ENCODE assay signal across 20 cellular contexts in genomic region chr17:74076446-74076845, GRCh38.
DNase-seq lines count a peak whose midpoint lies in the region; ATAC-seq, FAIRE-seq and TF ChIP-seq lines count a peak whose summit lies in the region.
"Had no signal": no experiment of that assay in that cellular context is flagged by ENCODE, and none has a peak within 500 bp of the region (broad histone marks: within the 10 kb centered on the region; RNA-seq: fewer than 3 reads in every experiment).

No MANE protein-coding gene starts in this region.

- H3K27ac ChIP-seq in HepG2 (ENCODE audit: extremely low read length, insufficient read depth, low read length) (no peak overlapping the region), right lobe of liver (no peak overlapping the region), H1 (ENCODE audit: low read depth, low read length) (no peak overlapping the region), aorta (ENCODE audit: low read depth in 1 of 2, low read length in 2 of 2) (no peak overlapping the region)
- H3K27ac ChIP-seq: 22Rv1; A549; BLaER1 treated with 17β-estradiol and CSF1 and Interleukin-3, amounts not matched to agents 10 nM and 100 nM; C4-2B had no signal

- 0% methylated on average over 1 of the region's 1 CpG for WGBS in HepG2 (ENCODE audit: low lambda C conversion rate)
- WGBS in right lobe of liver (ENCODE audit: insufficient coverage, low coverage, low lambda C conversion rate, missing lambda C conversion rate) = 71% methylated on average over 1 of the region's 1 CpG
- WGBS in H1 (ENCODE audit: extremely low coverage in 1 of 2, insufficient coverage in 1 of 2, insufficient read length in 1 of 2, insufficient replicate concordance in 2 of 2, low coverage in 1 of 2, low lambda C conversion rate in 2 of 2, missing lambda C conversion rate in 1 of 2), 2 experiments = 100% methylated on average over 1 of the region's 1 CpG; no CpG with 5 or more reads in 1 of the 2 experiments
- WGBS in aorta, 2 donors = 88 to 94% methylated on average over 1 of the region's 1 CpG

- H3K79me2 ChIP-seq in HepG2 (ENCODE audit: insufficient read depth, low read length) = no peaks in the 10 kb centered on the region
- no peaks in the 10 kb centered on the region for H3K79me2 ChIP-seq in H1 (ENCODE audit: control insufficient read depth in 1 of 2, insufficient read depth in 2 of 2, low read length in 2 of 2)

- no TSS peak for BruUV-seq in HepG2 (replicated peaks; lab: Mats Ljungman, UMichigan)

- H4K5ac ChIP-seq in H1 (ENCODE audit: insufficient read length, low read depth, low read length) = no peak overlapping the region

- CTCF ChIA-PET in HepG2 (lab: Yijun Ruan, JAX; ENCODE audit: low intra/inter-chr PET ratio, low total read pairs) = no interaction called here
- CTCF ChIA-PET in H1 (lab: Charles Lee; ENCODE audit: partially characterized antibody) = interaction anchor here (8.0 kb wide), 1 partner anchor 11 kb away, joined by 84 read pairs; no protein-coding TSS in a partner anchor

- no peak overlapping the region; the same call in 1 of the 2 replicates for H4K8ac ChIP-seq in H1 (ENCODE audit: extremely low read depth, insufficient read depth, low read length)

- no peak overlapping the region for H3K14ac ChIP-seq in H1 (ENCODE audit: insufficient read length)

- no peaks in the 10 kb centered on the region for H3K79me1 ChIP-seq in H1 (ENCODE audit: low read depth, low read length)

- peak overlapping the region; percentile 90 for H3K56ac ChIP-seq in H1 (replicated peaks; ENCODE audit: insufficient read length, low read depth, low read length)

- POLR2A ChIA-PET in HepG2 (lab: Yijun Ruan, JAX) = no interaction called here
- POLR2A ChIA-PET in H1 (lab: Charles Lee; ENCODE audit: partially characterized antibody) = interaction anchor here (1.3 kb wide), 1 partner anchor 10 kb away, joined by 4 read pairs; no protein-coding TSS in a partner anchor

- peak overlapping the region; percentile 69 for H2AK5ac ChIP-seq in H1 (ENCODE audit: low read depth, low read length)

- DNase-seq in HepG2 (ENCODE audit: low spot score) (no peak), right lobe of liver (no peak), H1 (ENCODE audit: low read depth in 1 of 2, low spot score in 2 of 2) (no peak), NCI-H1436 (lab: John Stamatoyannopoulos, UW) (no peak), aorta (no peak)
- DNase-seq: AML-193; Caco-2; Calu3; CD4-positive, alpha-beta T cell; CD8-positive, alpha-beta T cell; DMS79 treated with DMSO at 0.1 percent for 48 hours; GF-D8 had no signal

- FAIRE-seq in HepG2 (lab: Jason Lieb, UNC) = no peak
- FAIRE-seq in H1 (lab: Jason Lieb, UNC) = no peak
- FAIRE-seq: A549, D721Med, G401.6, GM12891, GM19239 had no signal

- TF ChIP-seq EP300 in HepG2 (IDR thresholded peaks at IDR 0.05; ENCODE audit: low read depth in 2 of 2, low read length in 2 of 2) (no peak), HepG2 (CRISPR knock-in tag; IDR thresholded peaks at IDR 0.05; ENCODE audit: borderline replicate concordance) (no peak), H1 (IDR thresholded peaks at IDR 0.05; ENCODE audit: borderline replicate concordance in 1 of 2, low read depth in 2 of 2, low read length in 2 of 2) (no peak)

- H3K36me3 ChIP-seq in HepG2 (replicated peaks in 1 of 2; ENCODE audit: control insufficient read depth in 1 of 2, insufficient read depth in 2 of 2, low read length in 2 of 2) (no peaks in the 10 kb centered on the region), right lobe of liver (no peaks in the 10 kb centered on the region), H1 (ENCODE audit: control insufficient read depth in 2 of 4, insufficient read depth in 4 of 4, low read length in 3 of 4) (no peaks in the 10 kb centered on the region), aorta (ENCODE audit: control insufficient read depth in 1 of 2, insufficient read depth in 2 of 2, low read length in 1 of 2) (no peaks in the 10 kb centered on the region)
- H3K36me3 ChIP-seq: BLaER1 treated with 17β-estradiol and CSF1 and Interleukin-3, amounts not matched to agents 10 nM and 100 nM had no signal

- no peak overlapping the region for H2BK20ac ChIP-seq in H1 (ENCODE audit: low read length)

- no peak overlapping the region for H2BK120ac ChIP-seq in H1 (replicated peaks; ENCODE audit: low read depth, low read length)

- no peak overlapping the region for H3K9ac ChIP-seq in HepG2 (ENCODE audit: insufficient read depth, low read depth, low read length)
- H3K9ac ChIP-seq in H1 (replicated peaks in 1 of 4; ENCODE audit: extremely low read depth in 1 of 4, low read depth in 3 of 4, low read length in 3 of 4) = no peak overlapping the region; a peak in 1 of 7 replicates
- H3K9ac ChIP-seq: BLaER1 treated with 17β-estradiol and CSF1 and Interleukin-3, amounts not matched to agents 10 nM and 100 nM had no signal

- no peak overlapping the region for H2BK5ac ChIP-seq in H1 (ENCODE audit: low read depth, low read length)

- TF ChIP-seq RAD21 in HepG2 (CRISPR knock-in tag; IDR thresholded peaks at IDR 0.05) (no peak), H1 (IDR thresholded peaks at IDR 0.05 in 1 of 2, conservative IDR thresholded peaks at IDR 0.05 in 1 of 2; ENCODE audit: low read depth in 2 of 2, low read length in 2 of 2) (no peak)

- no peak overlapping the region for H3K23ac ChIP-seq in H1 (ENCODE audit: insufficient read length)

- intact Hi-C loops in HepG2 (cut with micrococcal nuclease; ENCODE audit: unreplicated experiment) (no loop called here), right lobe of liver (cut with DNase I) (no loop called here), aorta (cut with DNase I) (no loop called here)

- H3K27me3 ChIP-seq in HepG2 (ENCODE audit: control insufficient read depth in 1 of 2, insufficient read depth in 2 of 2, low read length in 2 of 2) = peaks cover 2 to 29% of the 10 kb centered on the region in 2 experiments; a peak in 4 of 5 replicates
- H3K27me3 ChIP-seq in right lobe of liver = no peaks in the 10 kb centered on the region
- H3K27me3 ChIP-seq in H1 (replicated peaks in 1 of 4; ENCODE audit: control insufficient read depth in 3 of 4, extremely low read depth in 1 of 4, insufficient read depth in 3 of 4, low read length in 3 of 4) = no peaks in the 10 kb centered on the region; a peak in 1 of 7 replicates
- H3K27me3 ChIP-seq in aorta (ENCODE audit: control insufficient read depth in 1 of 2, insufficient read depth in 2 of 2, low read length in 1 of 2) = no peaks in the 10 kb centered on the region
- H3K27me3 ChIP-seq: BLaER1 treated with 17β-estradiol and CSF1 and Interleukin-3, amounts not matched to agents 10 nM and 100 nM had no signal

- TF ChIP-seq CTCF in HepG2 (CRISPR knock-in tag; IDR thresholded peaks at IDR 0.05) (no peak), right lobe of liver (IDR thresholded peaks at IDR 0.05) (no peak), H1 (IDR thresholded peaks at IDR 0.05; ENCODE audit: control extremely low read depth in 1 of 3, insufficient read depth in 1 of 3, low read depth in 1 of 3, low read length in 3 of 3) (no peak)

- H3K4me1 ChIP-seq in HepG2 (ENCODE audit: insufficient read depth, low read length) (no peaks in the 10 kb centered on the region), right lobe of liver (no peaks in the 10 kb centered on the region), H1 (replicated peaks in 1 of 4; ENCODE audit: control insufficient read depth in 3 of 4, insufficient read depth in 4 of 4, low read length in 3 of 4) (no peaks in the 10 kb centered on the region; a peak in 1 of 7 replicates), aorta (ENCODE audit: control insufficient read depth in 1 of 2, insufficient read depth in 2 of 2, low read length in 2 of 2) (no peaks in the 10 kb centered on the region)
- H3K4me1 ChIP-seq: A549; BLaER1 treated with 17β-estradiol and CSF1 and Interleukin-3, amounts not matched to agents 10 nM and 100 nM; Caco-2 had no signal

- H3K4me2 ChIP-seq in HepG2 (ENCODE audit: low read depth, low read length) (no peak overlapping the region), H1 (ENCODE audit: insufficient read depth in 1 of 2, low read depth in 2 of 2, low read length in 2 of 2) (no peak overlapping the region)
- H3K4me2 ChIP-seq: A549; BLaER1 treated with 17β-estradiol and CSF1 and Interleukin-3, amounts not matched to agents 10 nM and 100 nM had no signal

- no peak overlapping the region for H2BK12ac ChIP-seq in H1 (ENCODE audit: low read depth, low read length)

- H2AFZ ChIP-seq in HepG2 (ENCODE audit: low read length) (no peak overlapping the region), H1 (ENCODE audit: low read length) (no peak overlapping the region)

- in situ Hi-C loops in HepG2 (cut with HindIII; ENCODE audit: extremely low pct_ligation_motif_present, low pct_unique_long_range_greater_than_20kb) = no loop called here

- H3K4ac ChIP-seq in H1 (replicated peaks; ENCODE audit: insufficient read length, low read depth, low read length) = no peak overlapping the region

- H2BK15ac ChIP-seq in H1 (ENCODE audit: low read length) = no peak overlapping the region

- TF ChIP-seq POLR2A in HepG2 (IDR thresholded peaks at IDR 0.05; ENCODE audit: insufficient read depth in 1 of 2, low read depth in 2 of 2, low read length in 2 of 2) = no peak
- TF ChIP-seq POLR2A in right lobe of liver (IDR thresholded peaks at IDR 0.05) = no peak
- no peak for TF ChIP-seq POLR2A in H1 (IDR thresholded peaks at IDR 0.05; ENCODE audit: control extremely low read depth in 1 of 2, low read depth in 2 of 2, low read length in 2 of 2)

- ATAC-seq in HepG2 (no peak), right lobe of liver (no peak), aorta (ENCODE audit: low FRiP score) (no peak)
- ATAC-seq: A549; CD8-positive, alpha-beta T cell had no signal

- H4K20me1 ChIP-seq in HepG2 (ENCODE audit: insufficient read depth, low read length) = no peaks in the 10 kb centered on the region
- peaks cover 0 to 7% of the 10 kb centered on the region in 2 experiments for H4K20me1 ChIP-seq in H1 (replicated peaks in 1 of 2; ENCODE audit: control insufficient read depth in 1 of 2, insufficient read depth in 2 of 2, low read length in 2 of 2)
- H4K20me1 ChIP-seq: BLaER1 treated with 17β-estradiol and CSF1 and Interleukin-3, amounts not matched to agents 10 nM and 100 nM had no signal

- no peak overlapping the region for H3K18ac ChIP-seq in H1 (ENCODE audit: extremely low read depth, low read length)

- no peak overlapping the region for H3K4me3 ChIP-seq in HepG2 (replicated peaks in 1 of 3; ENCODE audit: insufficient read depth in 1 of 3, low read depth in 2 of 3, low read length in 3 of 3)
- H3K4me3 ChIP-seq in right lobe of liver = no peak overlapping the region
- H3K4me3 ChIP-seq in H1 (ENCODE audit: extremely low read depth in 1 of 4, insufficient read depth in 2 of 4, low read depth in 3 of 4, low read length in 4 of 4) = no peak overlapping the region
- H3K4me3 ChIP-seq in aorta (ENCODE audit: low read length in 2 of 2) = no peak overlapping the region
- H3K4me3 ChIP-seq: A549; BLaER1 treated with 17β-estradiol and CSF1 and Interleukin-3, amounts not matched to agents 10 nM and 100 nM had no signal

- H3K23me2 ChIP-seq in H1 (ENCODE audit: low read depth, low read length) = peaks cover 8% of the 10 kb centered on the region; the same call in 1 of the 2 replicates

- H3K9me3 ChIP-seq in HepG2 (ENCODE audit: low read length) = peaks cover 10% of the 10 kb centered on the region; the same call in 1 of the 2 replicates
- no peaks in the 10 kb centered on the region for H3K9me3 ChIP-seq in right lobe of liver
- H3K9me3 ChIP-seq in H1 (ENCODE audit: insufficient read depth in 2 of 2, low read depth in 1 of 2, low read length in 1 of 2) = peaks cover 3 to 4% of the 10 kb centered on the region in 2 experiments; a peak in 3 of 4 replicates
- peaks cover 4% of the 10 kb centered on the region for H3K9me3 ChIP-seq in aorta (ENCODE audit: control insufficient read depth, low read length)

- H4K91ac ChIP-seq in H1 (replicated peaks; ENCODE audit: insufficient read length, low read length) = no peak overlapping the region
